Comparison of ENCODE assay signal across 31 cellular contexts in the genomic region with DNA sequence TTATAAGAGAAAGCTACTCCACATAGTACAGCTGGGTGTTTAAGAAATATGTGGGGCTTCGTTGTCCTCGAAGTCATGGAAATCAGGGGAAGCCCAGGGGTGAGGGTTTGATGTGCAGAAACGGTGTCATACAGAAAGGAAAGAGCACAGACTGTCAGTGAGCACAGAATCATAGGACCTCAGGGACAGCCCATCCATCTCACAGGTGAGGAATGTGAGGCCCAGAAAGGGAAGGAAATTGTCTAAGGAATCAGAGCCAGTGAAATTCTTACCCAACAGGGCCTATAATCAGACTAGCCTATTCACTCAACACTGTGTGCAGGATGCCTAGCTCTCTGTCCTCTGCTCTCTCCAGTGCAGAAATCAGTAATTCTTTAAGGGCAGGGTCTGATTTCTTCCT.
"Had no signal": no experiment of that assay in that cellular context is flagged by ENCODE, and none has a peak within 500 bp of the region (broad histone marks: within the 10 kb centered on the region; RNA-seq: fewer than 3 reads in every experiment).

No MANE protein-coding gene starts in this region.

- ATAC-seq: activated CD4-positive, alpha-beta T cell treated with anti-CD3 and anti-CD28 coated beads for 36 hours; activated CD4-positive, CD25-positive, alpha-beta regulatory T cell treated with anti-CD3 and anti-CD28 coated beads, Interleukin-2, amount 50 U/mL, for 24 hours; activated CD8-positive, alpha-beta T cell treated with anti-CD3 and anti-CD28 coated beads, Interleukin-2, amount 10 ng/mL, durations not matched to agents 7 days and 5 days; body of pancreas; Panc1; WTC11 had no signal

- H3K9me3 ChIP-seq: body of pancreas, SJSA1 had no signal

- H3K36me3 ChIP-seq: breast epithelium, SJSA1 had no signal

- H3K27me3 ChIP-seq: body of pancreas, breast epithelium, SJSA1 had no signal

- H3K4me3 ChIP-seq: body of pancreas, breast epithelium, SJSA1 had no signal

- H3K4me1 ChIP-seq: body of pancreas, breast epithelium, SJSA1 had no signal

- H3K27ac ChIP-seq: body of pancreas, breast epithelium, KMS-11, SJSA1 had no signal

- FAIRE-seq: astrocyte had no signal

- DNase-seq: activated CD4-positive, alpha-beta T cell treated with anti-CD3 and anti-CD28 coated beads for 36 hours; activated CD4-positive, alpha-beta T cell treated with anti-CD3 and anti-CD28 coated beads, Interleukin-2, amount 10 ng/mL, durations not matched to agents 7 days and 5 days; activated CD4-positive, alpha-beta T cell treated with anti-CD3 and anti-CD28 coated beads, Interleukin-2, amount 50 U/mL, for 48 hours; activated CD8-positive, alpha-beta T cell treated with anti-CD3 and anti-CD28 coated beads, Interleukin-2, amount 10 ng/mL, durations not matched to agents 7 days and 5 days; activated gamma-delta T cell; activated naive CD4-positive, alpha-beta T cell treated with Interleukin-2 at 50 U/mL for 16 hours; activated naive CD8-positive, alpha-beta T cell treated with anti-CD3 and anti-CD28 coated beads, Interleukin-2, amount 10 ng/mL, durations not matched to agents 7 days and 5 days; activated T-cell treated with anti-CD3 and anti-CD28 coated beads, Interleukin-2, amount 50 U/mL, for 24 hours; amygdala; body of pancreas; caudate nucleus; cerebellar nuclear complex; NCI-H1048; NCI-H1105 treated with DMSO at 0.1 percent for 48 hours; NCI-H1436; NCI-H1694; NCI-H1930; NCI-H2081 treated with DMSO at 0.1 percent for 48 hours; NCI-H345; NCI-H526; NCI-H748 treated with DMSO at 0.1 percent for 48 hours; OCI-M1; SHP77 treated with DMSO at 0.1 percent for 48 hours; SK-N-SH had no signal
